8 cellular contexts compared by ENCODE assay signal in the genomic region with DNA sequence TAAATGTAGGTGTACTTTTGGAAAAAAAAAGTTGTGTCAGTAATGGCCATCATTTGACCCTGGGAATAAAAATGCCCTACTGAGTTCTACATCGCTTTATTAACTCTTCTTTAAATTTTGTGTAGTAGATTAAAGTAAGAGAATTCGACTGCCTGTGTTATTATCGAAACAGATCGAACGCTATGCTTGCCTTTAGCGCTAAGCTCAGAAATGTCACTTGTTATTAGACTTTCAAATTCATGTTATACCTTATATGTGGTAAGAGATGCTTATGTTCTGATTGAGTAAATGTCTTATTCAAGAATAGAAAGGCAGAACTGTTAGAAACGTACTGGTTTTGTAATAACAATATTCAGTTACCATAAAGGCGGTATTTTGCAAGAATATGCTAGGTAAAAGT. TPM values are rescaled to one million over a fixed set of nuclear protein-coding genes. Genes with fewer than 3 reads are reported as not detected.
DNase-seq lines count a peak whose midpoint lies in the region; ATAC-seq, FAIRE-seq and TF ChIP-seq lines count a peak whose summit lies in the region.

No MANE protein-coding gene starts in this region.

- peaks cover 24% of the 10 kb centered on the region for H4K20me1 ChIP-seq in DND-41 (ENCODE audit: insufficient read depth, low read length)

- TF ChIP-seq POLR2A in Peyer's patch (IDR thresholded peaks at IDR 0.05): no peak

- H3K27ac Mint-ChIP-seq in osteocyte (ENCODE audit: unreplicated experiment): peak overlapping the region; percentile 98

- no peaks in the 10 kb centered on the region for H3K9me3 Mint-ChIP-seq in osteocyte (ENCODE audit: unreplicated experiment)

- H2AFZ ChIP-seq in DND-41 (ENCODE audit: low read depth, low read length): no peak overlapping the region

- H3K36me3 ChIP-seq in DND-41 (ENCODE audit: insufficient read depth, low read length) (peaks cover 31% of the 10 kb centered on the region), Peyer's patch (no peaks in the 10 kb centered on the region)

- ATAC-seq in DND-41 (ENCODE audit: insufficient read depth, low read depth): no peak

- H3K4me3 ChIP-seq in DND-41 (ENCODE audit: low read depth in 1 of 2, low read length in 2 of 2): peak overlapping the region; percentile 39 to 64
- H3K4me3 ChIP-seq in Peyer's patch: peak overlapping the region in 3 of 4 donors; percentile 75 to 93 (median 86)
- peak overlapping the region; percentile 68 for H3K4me3 ChIP-seq in epithelial cell of proximal tubule (ENCODE audit: low read depth, low read length)

- H3K27ac ChIP-seq in DND-41 (ENCODE audit: low read length) (peak overlapping the region; percentile 90), Peyer's patch (peak overlapping the region in 2 of 4 donors; percentile 98)

- peaks cover 63% of the 10 kb centered on the region for H3K4me1 ChIP-seq in DND-41 (ENCODE audit: insufficient read depth, low read length)
- H3K4me1 ChIP-seq in Peyer's patch: peaks cover 0 to 28% (median 0%) of the 10 kb centered on the region in 4 donors

- no peak for DNase-seq in DND-41
- DNase-seq in Peyer's patch: no peak
- DNase-seq in epithelial cell of proximal tubule (ENCODE audit: low read depth): no peak
- DNase-seq in osteocyte (ENCODE audit: extremely low spot score, unreplicated experiment): no peak
- DNase-seq in frontal cortex (ENCODE audit: low spot score in 2 of 2): no peak
- DNase-seq in HT-29 (ENCODE audit: low spot score): no peak
- DNase-seq in A172 (ENCODE audit: low spot score): no peak
- DNase-seq in RPMI8226: no peak

- H3K4me3 Mint-ChIP-seq in osteocyte (ENCODE audit: unreplicated experiment): peak overlapping the region; percentile 93

- H3K27me3 Mint-ChIP-seq in osteocyte (ENCODE audit: unreplicated experiment): no peaks in the 10 kb centered on the region

- H3K79me2 ChIP-seq in DND-41 (ENCODE audit: insufficient read depth, low read length): peaks cover 81% of the 10 kb centered on the region

- no peaks in the 10 kb centered on the region for H3K36me3 Mint-ChIP-seq in osteocyte (ENCODE audit: unreplicated experiment)

- H3K4me1 Mint-ChIP-seq in osteocyte (ENCODE audit: unreplicated experiment): peaks cover 59% of the 10 kb centered on the region

- no peak for FAIRE-seq in frontal cortex (lab: Jason Lieb, UNC)

- peak overlapping the region; percentile 98 for H3K9ac ChIP-seq in DND-41 (ENCODE audit: low read depth, low read length)

- H3K9me3 ChIP-seq in DND-41 (ENCODE audit: insufficient read depth, low read length, severe bottlenecking) (no peaks in the 10 kb centered on the region), Peyer's patch (no peaks in the 10 kb centered on the region)

- peak overlapping the region; percentile 69 for H3K4me2 ChIP-seq in DND-41 (ENCODE audit: insufficient read depth, low read length)

- TF ChIP-seq CTCF in DND-41 (IDR thresholded peaks at IDR 0.05; ENCODE audit: borderline replicate concordance, extremely low read depth, low read length, poor library complexity, severe bottlenecking) (no peak), Peyer's patch (IDR thresholded peaks at IDR 0.05) (no peak), epithelial cell of proximal tubule (conservative IDR thresholded peaks at IDR 0.05; ENCODE audit: low read depth, low read length) (no peak), osteocyte (IDR thresholded peaks at IDR 0.05) (no peak)

- H3K27me3 ChIP-seq in DND-41 (ENCODE audit: insufficient read depth, low read length, poor library complexity) (no peaks in the 10 kb centered on the region), Peyer's patch (no peaks in the 10 kb centered on the region)

RNA-seq across cellular contexts. Expression of gene UGP2, which starts 1.4 kb away (rescaled TPM):
- 100 to 1,000 TPM in 2 of 4 donors, 10 to 100 TPM in 2; 85.4 to 125 (median 106) TPM for total RNA-seq in Peyer's patch
- total RNA-seq in epithelial cell of proximal tubule: 72.6 and 107 TPM in 2 replicates
- total RNA-seq in osteocyte: 109 and 112 TPM in 2 replicates
- 70.5 TPM for total RNA-seq in frontal cortex
- total RNA-seq in HT-29 (2014; rRNA removed; shearing (Covaris generic)): 23.1 and 27.8 TPM in 2 replicates
- 73.1 and 77.4 TPM in 2 replicates for total RNA-seq in A172 (2014; rRNA removed; shearing (Covaris generic))
